Comparison of ENCODE assay signal across 21 cellular contexts in the genomic region with DNA sequence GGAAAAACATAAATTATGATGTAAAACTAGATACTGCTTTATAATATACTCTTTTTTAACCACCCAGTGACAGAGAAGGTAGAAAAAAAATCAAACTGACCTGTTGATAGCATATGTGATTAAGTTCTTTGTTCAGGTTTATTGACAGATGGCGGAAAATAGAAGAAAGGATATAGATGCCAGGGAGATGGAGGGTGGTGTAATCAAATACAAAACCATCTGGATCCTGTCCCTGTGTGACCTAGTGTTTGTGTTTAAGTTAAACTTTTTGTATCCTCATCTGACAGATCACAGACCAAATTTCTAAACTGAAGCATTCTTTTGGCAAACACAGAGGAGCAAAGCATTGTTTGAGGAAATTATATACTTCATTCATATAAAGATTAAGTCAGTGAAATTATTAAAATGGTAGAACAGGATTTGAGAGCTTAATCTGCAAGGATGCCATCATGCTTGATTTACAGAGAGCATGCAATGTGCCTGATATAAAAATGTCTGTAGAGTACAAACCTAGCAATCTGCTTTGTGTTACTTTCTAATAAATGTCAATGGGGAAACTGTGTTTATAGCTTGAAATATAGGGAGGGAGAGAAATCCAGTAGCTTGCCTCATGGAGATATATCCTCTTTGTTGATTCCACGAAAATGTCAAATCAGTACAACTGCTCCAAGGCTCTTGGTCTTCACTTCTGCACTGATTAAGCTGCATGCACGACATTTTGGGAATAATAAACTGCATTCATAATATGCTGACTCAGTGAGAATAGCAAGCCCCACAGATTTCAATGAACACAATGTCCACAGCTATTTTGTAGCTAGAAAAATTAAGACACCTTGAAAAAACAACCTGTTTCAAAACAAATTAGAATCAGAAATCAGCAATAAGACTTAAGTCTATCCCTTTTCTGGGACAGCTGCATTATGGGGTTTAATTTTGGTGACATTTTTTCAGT. TPM values are rescaled to one million over a fixed set of nuclear protein-coding genes. Genes with fewer than 3 reads are reported as not detected.
DNase-seq lines count a peak whose midpoint lies in the region; ATAC-seq and TF ChIP-seq lines count a peak whose summit lies in the region.
"Had no signal": no experiment of that assay in that cellular context is flagged by ENCODE, and none has a peak within 500 bp of the region (broad histone marks: within the 10 kb centered on the region; RNA-seq: fewer than 3 reads in every experiment).

No MANE protein-coding gene starts in this region.

- no peaks in the 10 kb centered on the region for H3K27me3 Mint-ChIP-seq in HFFc6 (ENCODE audit: insufficient read depth)
- H3K27me3 Mint-ChIP-seq: activated CD4-positive, alpha-beta T cell treated with anti-CD3 and anti-CD28 coated beads for 36 hours; naive thymus-derived CD8-positive, alpha-beta T cell had no signal

- no peak for ATAC-seq in GM19328 (IDR thresholded peaks at IDR 0.05; ENCODE audit: unreplicated experiment)
- ATAC-seq: activated CD4-positive, alpha-beta T cell treated with anti-CD3 and anti-CD28 coated beads for 36 hours; gastroesophageal sphincter; naive thymus-derived CD8-positive, alpha-beta T cell; stimulated activated naive CD8-positive, alpha-beta T cell treated with anti-CD3 and anti-CD28 coated beads, Interleukin-15, Interleukin-2, amounts not matched to agents 100 U/mL and 50 U/mL, for 24 hours had no signal

- DNase-seq in DMS153 (lab: John Stamatoyannopoulos, UW) (peak; percentile 85), NCI-H146 treated with DMSO at 0.1 percent for 48 hours (lab: John Stamatoyannopoulos, UW; ENCODE audit: unreplicated experiment) (peak; percentile 93), NCI-H82 (lab: John Stamatoyannopoulos, UW) (peak; percentile 93), fibroblast of villous mesenchyme (ENCODE audit: low read depth) (peak; percentile 75), NCI-H345 treated with DMSO at 0.1 percent for 48 hours (lab: John Stamatoyannopoulos, UW; ENCODE audit: unreplicated experiment) (no peak), cortex of kidney (lab: John Stamatoyannopoulos, UW) (no peak), HFFc6 (no peak)
- DNase-seq: activated CD4-positive, alpha-beta T cell treated with anti-CD3 and anti-CD28 coated beads for 36 hours; activated CD8-positive, alpha-beta memory T cell treated with anti-CD3 and anti-CD28 coated beads, Interleukin-2, amount 50 U/mL, for 4 hours; activated gamma-delta T cell treated with Interleukin-2 at 50 U/mL for 16 hours; adrenal gland; dorsolateral prefrontal cortex; HCEC 1CT; mesenchymal stem cell; naive thymus-derived CD8-positive, alpha-beta T cell; stimulated activated CD4-positive, alpha-beta T cell treated with anti-CD3 and anti-CD28 coated beads, Interleukin-1b, Interleukin-23, amount 100 ng/mL, for 48 hours; stimulated activated naive CD8-positive, alpha-beta T cell treated with anti-CD3 and anti-CD28 coated beads, Interleukin-15, Interleukin-2, amounts not matched to agents 100 U/mL and 50 U/mL, for 24 hours; SW 1271; tibial artery had no signal

- no peak overlapping the region for H3K27ac Mint-ChIP-seq in HFFc6
- H3K27ac Mint-ChIP-seq: activated CD4-positive, alpha-beta T cell treated with anti-CD3 and anti-CD28 coated beads for 36 hours had no signal

- H3K4me1 Mint-ChIP-seq in HFFc6 (ENCODE audit: low read depth): peaks cover 7% of the 10 kb centered on the region; the same call in 1 of the 2 replicates
- H3K4me1 Mint-ChIP-seq: activated CD4-positive, alpha-beta T cell treated with anti-CD3 and anti-CD28 coated beads for 36 hours had no signal

- no peaks in the 10 kb centered on the region; the same call in 1 of the 2 replicates for H3K36me3 Mint-ChIP-seq in HFFc6 (ENCODE audit: low read depth)

- TF ChIP-seq CTCF in fibroblast of villous mesenchyme (IDR thresholded peaks at IDR 0.05; ENCODE audit: insufficient read depth, low read depth, low read length) (no peak), HFFc6 (IDR thresholded peaks at IDR 0.05) (no peak)

- no peak overlapping the region for H3K4me3 Mint-ChIP-seq in HFFc6
- H3K4me3 Mint-ChIP-seq: activated CD4-positive, alpha-beta T cell treated with anti-CD3 and anti-CD28 coated beads for 36 hours; naive thymus-derived CD8-positive, alpha-beta T cell had no signal

- no peak overlapping the region for H3K4me3 ChIP-seq in fibroblast of villous mesenchyme (ENCODE audit: low read depth, low read length)
- H3K4me3 ChIP-seq: adrenal gland, dorsolateral prefrontal cortex, gastroesophageal sphincter, tibial artery had no signal

- no peaks in the 10 kb centered on the region for H3K9me3 Mint-ChIP-seq in HFFc6
- H3K9me3 Mint-ChIP-seq: naive thymus-derived CD8-positive, alpha-beta T cell had no signal

RNA-seq across cellular contexts. Expression of gene SEM1, which starts 39.0 kb away (rescaled TPM):
- 19.6 and 21.2 TPM in 2 replicates for total RNA-seq in fibroblast of villous mesenchyme
- 10 to 100 TPM; 35.0 to 87.7 (median 45.9) TPM for total RNA-seq in HFFc6 (2021; fragmentation: NEBNext Ultra II Directional; extraction: Animal tissue kit (Norgen Biotek cat#: 25700))

Comparison
In these comparisons a context has a peak if more than half of its experiments do, and no peak if none do; other contexts are left out.
1. DNase-seq: peak in DMS153 (single experiment), NCI-H146 treated with DMSO at 0.1 percent for 48 hours (single experiment), NCI-H82 (single experiment) and fibroblast of villous mesenchyme (single experiment); none in NCI-H345 treated with DMSO at 0.1 percent for 48 hours (single experiment), cortex of kidney (single experiment) and HFFc6 (single experiment).